Comparison of ENCODE assay signal across 28 cellular contexts in genomic region chrX:77946571-77946970, GRCh38. TPM values are rescaled to one million over a fixed set of nuclear protein-coding genes. Genes with fewer than 3 reads are reported as not detected.
DNase-seq lines count a peak whose midpoint lies in the region; ATAC-seq, FAIRE-seq and TF ChIP-seq lines count a peak whose summit lies in the region.
"Had no signal": no experiment of that assay in that cellular context is flagged by ENCODE, and none has a peak within 500 bp of the region (broad histone marks: within the 10 kb centered on the region; RNA-seq: fewer than 3 reads in every experiment).

No MANE protein-coding gene starts in this region.

- WGBS in small intestine, 3 donors, result 83 to 96% (median 91%) methylated on average over 2 of the region's 2 CpGs
- WGBS in right cardiac atrium, result 80% methylated on average over 2 of the region's 2 CpGs

- H3K9me3 ChIP-seq in small intestine (ENCODE audit: control insufficient read depth, low read depth) (no peaks in the 10 kb centered on the region), right cardiac atrium (ENCODE audit: control insufficient read depth, low read length) (no peaks in the 10 kb centered on the region)
- H3K9me3 ChIP-seq: SJSA1 had no signal

- peak; percentile 14 for TF ChIP-seq CTCF in CD14-positive monocyte (IDR thresholded peaks at IDR 0.05)

- H3K36me3 ChIP-seq in small intestine (ENCODE audit: control insufficient read depth in 2 of 2, insufficient read depth in 2 of 2, low read length in 2 of 2), result no peaks in the 10 kb centered on the region
- H3K36me3 ChIP-seq: BLaER1 treated with 17β-estradiol and CSF1 and Interleukin-3, amounts not matched to agents 10 nM and 100 nM; SJSA1 had no signal

- H3K27me3 Mint-ChIP-seq in CD14-positive monocyte (ENCODE audit: low read depth in 3 of 3), result no peaks in the 10 kb centered on the region
- H3K27me3 Mint-ChIP-seq: CD4-positive, alpha-beta memory T cell had no signal

- intact Hi-C loops in CD14-positive monocyte (cut with micrococcal nuclease), result no loop called here
- intact Hi-C loops in right cardiac atrium (cut with DNase I), result no loop called here

- no peaks in the 10 kb centered on the region for H3K27me3 ChIP-seq in small intestine (ENCODE audit: control insufficient read depth in 2 of 2, insufficient read depth in 2 of 2, low read length in 2 of 2)
- no peaks in the 10 kb centered on the region for H3K27me3 ChIP-seq in right cardiac atrium (ENCODE audit: control insufficient read depth, insufficient read depth)
- H3K27me3 ChIP-seq: SJSA1 had no signal

- H3K4me3 ChIP-seq in small intestine (ENCODE audit: low read depth in 1 of 2, low read length in 2 of 2), result no peak overlapping the region
- no peak overlapping the region for H3K4me3 ChIP-seq in right cardiac atrium (ENCODE audit: low read length)
- H3K4me3 ChIP-seq: BLaER1 treated with 17β-estradiol and CSF1 and Interleukin-3, amounts not matched to agents 10 nM and 100 nM; GM12878; GM23338; SJSA1 had no signal

- FAIRE-seq in colon (lab: Jason Lieb, UNC), result peak; percentile 92
- FAIRE-seq in islet of Langerhans (lab: Jason Lieb, UNC), result peak; percentile 9
- peak; percentile 51 for FAIRE-seq in small intestine (lab: Jason Lieb, UNC)
- FAIRE-seq: GM12878 had no signal

- peak overlapping the region in 1 of 7 donors; percentile 65 for H3K27ac Mint-ChIP-seq in CD14-positive monocyte
- H3K27ac Mint-ChIP-seq in activated naive CD4-positive, alpha-beta T cell treated with anti-CD3 and anti-CD28 coated beads, Interleukin-2, amount 50 U/mL, for 72 hours, result no peak overlapping the region
- H3K27ac Mint-ChIP-seq: CD4-positive, alpha-beta memory T cell; GM23338; H9 had no signal

- ATAC-seq in right cardiac atrium, result no peak
- no peak for ATAC-seq in activated naive CD4-positive, alpha-beta T cell treated with anti-CD3 and anti-CD28 coated beads, Interleukin-2, amount 50 U/mL, for 72 hours
- ATAC-seq: GM12878, GM23338, PC-3 had no signal

- no peaks in the 10 kb centered on the region for H3K36me3 Mint-ChIP-seq in CD14-positive monocyte
- no peaks in the 10 kb centered on the region for H3K36me3 Mint-ChIP-seq in activated naive CD4-positive, alpha-beta T cell treated with anti-CD3 and anti-CD28 coated beads, Interleukin-2, amount 50 U/mL, for 72 hours
- H3K36me3 Mint-ChIP-seq: CD4-positive, alpha-beta memory T cell had no signal

- peaks cover 11% of the 10 kb centered on the region for H3K4me1 Mint-ChIP-seq in CD14-positive monocyte
- H3K4me1 Mint-ChIP-seq: GM23338, H9 had no signal

- H3K27ac ChIP-seq in small intestine (ENCODE audit: low read depth in 1 of 2, low read length in 1 of 2) (no peak overlapping the region), right cardiac atrium (ENCODE audit: low read length) (no peak overlapping the region)
- H3K27ac ChIP-seq: BLaER1 treated with 17β-estradiol and CSF1 and Interleukin-3, amounts not matched to agents 10 nM and 100 nM; SJSA1 had no signal

- H3K4me1 ChIP-seq in small intestine (ENCODE audit: control insufficient read depth in 2 of 2, insufficient read depth in 1 of 2, low read depth in 1 of 2, low read length in 1 of 2) (no peaks in the 10 kb centered on the region), right cardiac atrium (ENCODE audit: control insufficient read depth, insufficient read depth, low read length) (peaks cover 2% of the 10 kb centered on the region)
- H3K4me1 ChIP-seq: SJSA1 had no signal

- H3K4me3 Mint-ChIP-seq in CD14-positive monocyte, result no peak overlapping the region
- H3K4me3 Mint-ChIP-seq: CD4-positive, alpha-beta memory T cell; GM23338; H9 had no signal

- DNase-seq in CD14-positive monocyte (ENCODE audit: low spot score), result no peak
- no peak for DNase-seq in small intestine
- no peak for DNase-seq in DMS 273 (lab: John Stamatoyannopoulos, UW; ENCODE audit: unreplicated experiment)
- DNase-seq in right cardiac atrium, result no peak
- DNase-seq in activated naive CD4-positive, alpha-beta T cell treated with anti-CD3 and anti-CD28 coated beads, Interleukin-2, amount 50 U/mL, for 72 hours (ENCODE audit: low spot score in 2 of 2), result no peak
- DNase-seq: AML-193; CD4-positive, alpha-beta memory T cell; COR-L47; GDM1; H9; IMR-90; KG1; MM.1S; NCI-H2029; NCI-H446 treated with DMSO at 0.1 percent for 48 hours; NCI-H526; NCI-H82; NK-92 treated with Interleukin-12 subunit alpha and Interleukin-12 subunit beta, amount 100 ng/mL, for 24 hours; PC-3; Right ventricle myocardium superior; RPMI8226 had no signal

- H3K9me3 Mint-ChIP-seq in CD14-positive monocyte, result no peaks in the 10 kb centered on the region
- H3K9me3 Mint-ChIP-seq in activated naive CD4-positive, alpha-beta T cell treated with anti-CD3 and anti-CD28 coated beads, Interleukin-2, amount 50 U/mL, for 72 hours, result no peaks in the 10 kb centered on the region
- H3K9me3 Mint-ChIP-seq: CD4-positive, alpha-beta memory T cell; GM23338 had no signal

RNA-seq across cellular contexts. Expression of gene PGAM4, which starts 22.9 kb away (rescaled TPM):
- polyA plus RNA-seq in CD14-positive monocyte (not detected), small intestine (not detected), right cardiac atrium (not detected)
- total RNA-seq in right cardiac atrium, result under 1 TPM in 1 of 4 donors, not detected in 3; 0.34 TPM
- under 1 TPM in 1 of 2 donors, not detected in 1; 0.53 TPM for total RNA-seq in activated naive CD4-positive, alpha-beta T cell treated with anti-CD3 and anti-CD28 coated beads, Interleukin-2, amount 50 U/mL, for 72 hours
- total RNA-seq: A172; CD4-positive, alpha-beta memory T cell; PC-3; Right ventricle myocardium superior; SJSA1 had no signal
- polyA plus RNA-seq: GM23338 had no signal

RNA-seq across cellular contexts. Expression of gene ATP7A, which starts 36.1 kb away (rescaled TPM):
- polyA plus RNA-seq in CD14-positive monocyte, result 1 to 10 TPM; 2.3 to 3.8 TPM
- polyA plus RNA-seq in small intestine, result 1 to 10 TPM in 2 of 3 donors, under 1 TPM in 1; 0.81 to 2.3 (median 1.3) TPM
- 10 to 100 TPM in 1 of 4 donors, 1 to 10 TPM in 3; 6.7 to 11.5 (median 7.8) TPM for total RNA-seq in right cardiac atrium
- polyA plus RNA-seq in right cardiac atrium, result 1.6 TPM
- 10 to 100 TPM in 1 of 2 donors, 1 to 10 TPM in 1; 8.1 to 14.7 TPM for total RNA-seq in activated naive CD4-positive, alpha-beta T cell treated with anti-CD3 and anti-CD28 coated beads, Interleukin-2, amount 50 U/mL, for 72 hours

RNA-seq across cellular contexts. Expression of gene COX7B, which starts 47.3 kb away (rescaled TPM):
- polyA plus RNA-seq in CD14-positive monocyte, result 100 to 1,000 TPM; 526 to 560 TPM
- polyA plus RNA-seq in small intestine, result 1,000 to 10,000 TPM; 1,257 to 2,345 (median 1,703) TPM
- 1,000 to 10,000 TPM; 1,046 to 1,477 (median 1,227) TPM for total RNA-seq in right cardiac atrium
- 5,401 TPM for polyA plus RNA-seq in right cardiac atrium
- total RNA-seq in activated naive CD4-positive, alpha-beta T cell treated with anti-CD3 and anti-CD28 coated beads, Interleukin-2, amount 50 U/mL, for 72 hours, result 100 to 1,000 TPM; 269 to 284 TPM

RNA-seq across cellular contexts. Expression of gene MAGT1, which starts 51.3 kb away (rescaled TPM):
- polyA plus RNA-seq in CD14-positive monocyte, result 10 to 100 TPM; 20.0 to 29.3 TPM
- polyA plus RNA-seq in small intestine, result 10 to 100 TPM in 1 of 3 donors, 1 to 10 TPM in 2; 9.2 to 36.4 (median 9.7) TPM
- total RNA-seq in right cardiac atrium, result 10 to 100 TPM; 47.1 to 66.4 (median 59.6) TPM
- polyA plus RNA-seq in right cardiac atrium, result 31.1 TPM
- total RNA-seq in activated naive CD4-positive, alpha-beta T cell treated with anti-CD3 and anti-CD28 coated beads, Interleukin-2, amount 50 U/mL, for 72 hours, result 10 to 100 TPM; 26.5 to 39.5 TPM
